ENCODE assay signal across 13 cellular contexts in the genomic region with DNA sequence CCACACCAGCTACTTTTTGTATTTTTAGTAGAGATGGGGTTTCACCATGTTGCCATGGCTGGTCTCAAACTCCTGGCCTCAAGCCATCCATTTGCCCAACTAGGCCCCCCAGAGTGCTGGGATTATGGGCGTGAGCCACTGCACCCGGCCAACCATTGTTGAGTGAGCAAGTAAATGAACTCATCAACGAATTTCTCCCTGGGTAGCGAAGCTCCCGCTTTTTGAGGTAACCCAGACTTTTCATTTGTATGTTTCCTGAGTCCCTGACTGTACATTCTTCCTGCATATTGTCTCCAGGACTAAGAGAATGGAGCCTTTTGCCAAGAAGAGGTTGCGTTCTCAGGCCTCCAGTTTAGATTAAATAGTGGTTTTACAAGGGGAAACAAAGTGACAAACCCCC. TPM values are rescaled to one million over a fixed set of nuclear protein-coding genes. Genes with fewer than 3 reads are reported as not detected.
DNase-seq lines count a peak whose midpoint lies in the region; ATAC-seq and TF ChIP-seq lines count a peak whose summit lies in the region.
"Had no signal": no experiment of that assay in that cellular context is flagged by ENCODE, and none has a peak within 500 bp of the region (broad histone marks: within the 10 kb centered on the region; RNA-seq: fewer than 3 reads in every experiment).

No MANE protein-coding gene starts in this region.

- no peaks in the 10 kb centered on the region for H3K9me3 Mint-ChIP-seq in type B pancreatic cell
- H3K9me3 Mint-ChIP-seq: activated B cell treated with CpG ODN at 0.5 μM for 24 hours had no signal

- H3K4me2 ChIP-seq in fibroblast of lung (ENCODE audit: extremely low read depth, insufficient read depth, low read length), result no peak overlapping the region

- H2AFZ ChIP-seq in fibroblast of lung (ENCODE audit: low read length), result peak overlapping the region; percentile 20

- H3K4me3 Mint-ChIP-seq in type B pancreatic cell, result no peak overlapping the region
- H3K4me3 Mint-ChIP-seq: activated B cell treated with CpG ODN at 0.5 μM for 24 hours had no signal

- H3K9ac ChIP-seq in SK-N-MC (ENCODE audit: insufficient read length) (peak overlapping the region; percentile 59), fibroblast of lung (ENCODE audit: insufficient read depth, low read length) (no peak overlapping the region)

- H3K27me3 Mint-ChIP-seq in type B pancreatic cell, result no peaks in the 10 kb centered on the region

- no peak for ATAC-seq in GM19455 (IDR thresholded peaks at IDR 0.05; ENCODE audit: unreplicated experiment)

- H3K4me1 Mint-ChIP-seq in type B pancreatic cell (ENCODE audit: unreplicated experiment), result peaks cover 22% of the 10 kb centered on the region
- H3K4me1 Mint-ChIP-seq: activated B cell treated with CpG ODN at 0.5 μM for 24 hours had no signal

- H3K27ac Mint-ChIP-seq in type B pancreatic cell, result peak overlapping the region; percentile 80
- H3K27ac Mint-ChIP-seq: activated B cell treated with CpG ODN at 0.5 μM for 24 hours had no signal

- no peak for TF ChIP-seq CTCF in fibroblast of lung (conservative IDR thresholded peaks at IDR 0.05 in 1 of 2, IDR thresholded peaks at IDR 0.05 in 1 of 2; ENCODE audit: low read depth in 1 of 2, low read length in 2 of 2)
- TF ChIP-seq CTCF in type B pancreatic cell (conservative IDR thresholded peaks at IDR 0.05), result no peak

- H3K4me1 ChIP-seq in fibroblast of lung (ENCODE audit: control insufficient read depth, extremely low read depth, insufficient read depth, low read length) (no peaks in the 10 kb centered on the region), muscle layer of duodenum (ENCODE audit: control insufficient read depth in 1 of 2, insufficient read depth in 2 of 2, low read length in 2 of 2) (peaks cover 0 to 28% of the 10 kb centered on the region in 2 donors)

- H3K79me2 ChIP-seq in fibroblast of lung (ENCODE audit: control insufficient read depth, insufficient read depth, low read length), result no peaks in the 10 kb centered on the region

- no peak for DNase-seq in SK-N-MC (ENCODE audit: low read depth, low spot score)
- DNase-seq in fibroblast of lung (ENCODE audit: low read depth in 2 of 2), result peak in 1 of 2 donors; percentile 36
- DNase-seq in type B pancreatic cell (ENCODE audit: extremely low spot score, unreplicated experiment), result no peak
- no peak for DNase-seq in NCI-H774 (lab: John Stamatoyannopoulos, UW)
- DNase-seq in UCSD-AML1 (lab: John Stamatoyannopoulos, UW; ENCODE audit: unreplicated experiment), result no peak
- DNase-seq in NCI-H2227 treated with DMSO at 0.1 percent for 48 hours (lab: John Stamatoyannopoulos, UW), result no peak
- DNase-seq: activated B cell treated with CpG ODN at 0.5 μM for 24 hours; central memory CD4-positive, alpha-beta T cell; retina; RPMI8226 had no signal

- peak overlapping the region; percentile 68 for H3K4me3 ChIP-seq in SK-N-MC
- peak overlapping the region in 1 of 4 experiments; percentile 39 for H3K4me3 ChIP-seq in fibroblast of lung (replicated peaks in 1 of 4; ENCODE audit: control extremely low read depth in 1 of 4, insufficient read depth in 1 of 4, low read depth in 3 of 4, low read length in 4 of 4)
- H3K4me3 ChIP-seq in muscle layer of duodenum (ENCODE audit: low read depth in 1 of 2, low read length in 2 of 2), result peak overlapping the region in 1 of 2 donors; percentile 16
- H3K4me3 ChIP-seq: MG63 had no signal

- H4K20me1 ChIP-seq in fibroblast of lung (ENCODE audit: control insufficient read depth, extremely low read depth, insufficient read depth, low read length), result no peaks in the 10 kb centered on the region

- H3K27me3 ChIP-seq in fibroblast of lung (ENCODE audit: control insufficient read depth, insufficient read depth, low read length) (no peaks in the 10 kb centered on the region), muscle layer of duodenum (ENCODE audit: low read depth, low read length) (no peaks in the 10 kb centered on the region)
- H3K27me3 ChIP-seq: MG63 had no signal

- H3K36me3 ChIP-seq in SK-N-MC (ENCODE audit: insufficient read depth, low read length), result no peaks in the 10 kb centered on the region
- no peaks in the 10 kb centered on the region for H3K36me3 ChIP-seq in fibroblast of lung (ENCODE audit: control insufficient read depth, insufficient read depth, low read length)
- no peaks in the 10 kb centered on the region for H3K36me3 ChIP-seq in muscle layer of duodenum (ENCODE audit: control insufficient read depth in 1 of 2, insufficient read depth in 2 of 2, low read length in 2 of 2)
- H3K36me3 ChIP-seq: MG63 had no signal

- H3K36me3 Mint-ChIP-seq in type B pancreatic cell, result no peaks in the 10 kb centered on the region

- H3K9me3 ChIP-seq in SK-N-MC (ENCODE audit: low read depth, low read length) (no peaks in the 10 kb centered on the region), fibroblast of lung (ENCODE audit: control insufficient read depth, insufficient read depth, low read depth, low read length) (no peaks in the 10 kb centered on the region), muscle layer of duodenum (ENCODE audit: control insufficient read depth in 1 of 2, low read length in 2 of 2) (no peaks in the 10 kb centered on the region)
- H3K9me3 ChIP-seq: MG63 had no signal

- H3K27ac ChIP-seq in SK-N-MC, result peak overlapping the region; percentile 85
- peak overlapping the region; percentile 75 for H3K27ac ChIP-seq in fibroblast of lung (ENCODE audit: insufficient read depth, low read length)
- H3K27ac ChIP-seq in muscle layer of duodenum (ENCODE audit: low read length), result peak overlapping the region; percentile 78

RNA-seq across cellular contexts. Expression of a gene that starts 36.4 kb away (rescaled TPM):
- total RNA-seq in fibroblast of lung (4.1 and 4.9 TPM in 2 replicates), type B pancreatic cell (ENCODE audit: low replicate concordance) (1.9 and 5.1 TPM in 2 replicates)
- polyA plus RNA-seq in fibroblast of lung, result 1.1 and 2.0 TPM in 2 replicates
- polyA plus RNA-seq in fibroblast of lung (2012), result 1.0 and 1.7 TPM in 2 replicates
- polyA minus RNA-seq in fibroblast of lung (ENCODE audit: low replicate concordance), result 1.3 and 3.6 TPM in 2 replicates
- total RNA-seq: activated B cell treated with CpG ODN at 0.5 μM for 24 hours had no signal
